Comparison of ENCODE assay signal across 20 cellular contexts in genomic region chr9:84519486-84519885, GRCh38.
DNase-seq lines count a peak whose midpoint lies in the region; ATAC-seq, FAIRE-seq and TF ChIP-seq lines count a peak whose summit lies in the region.
"Had no signal": no experiment of that assay in that cellular context is flagged by ENCODE, and none has a peak within 500 bp of the region (broad histone marks: within the 10 kb centered on the region; RNA-seq: fewer than 3 reads in every experiment).

No MANE protein-coding gene starts in this region.

- DNase-seq in LNCaP clone FGC (ENCODE audit: low read depth) (peak; percentile 3), NCI-H69 (lab: John Stamatoyannopoulos, UW) (peak; percentile 92), bronchial epithelial cell (ENCODE audit: low read depth) (peak; percentile 96), GOT3 (lab: John Stamatoyannopoulos, UW) (no peak), germinal center (ENCODE audit: low spot score) (no peak)
- DNase-seq: C1 segment of cervical spinal cord; Calu3; CD4-positive, alpha-beta memory T cell; COR-L47; DMS53; DMS79 treated with DMSO at 0.1 percent for 48 hours; GF-D8; HFFc6 had no signal

- H3K27me3 ChIP-seq in bronchial epithelial cell (ENCODE audit: control insufficient read depth, insufficient read depth, low read length): no peaks in the 10 kb centered on the region

- H3K4me3 ChIP-seq in LNCaP clone FGC (ENCODE audit: low read depth, low read length) (no peak overlapping the region), bronchial epithelial cell (ENCODE audit: low read depth, low read length) (no peak overlapping the region)
- H3K4me3 ChIP-seq: GM23338, HAP-1 had no signal

- ATAC-seq in esophagus mucosa: peak; percentile 87
- ATAC-seq in HG03439 (IDR thresholded peaks at IDR 0.05; ENCODE audit: unreplicated experiment): no peak
- ATAC-seq: GM23338 had no signal

- no peak for FAIRE-seq in bronchial epithelial cell (lab: Jason Lieb, UNC)
- FAIRE-seq: GM12891, GM18507, H54 had no signal

- no peaks in the 10 kb centered on the region for H3K36me3 ChIP-seq in bronchial epithelial cell (ENCODE audit: control insufficient read depth, insufficient read depth, low read length)
- H3K36me3 ChIP-seq: HAP-1 had no signal

- no peak for TF ChIP-seq CTCF in LNCaP clone FGC (IDR thresholded peaks at IDR 0.05; ENCODE audit: control insufficient read depth, extremely low read depth, insufficient read depth)
- no peak for TF ChIP-seq CTCF in bronchial epithelial cell (IDR thresholded peaks at IDR 0.05; ENCODE audit: insufficient read depth, low read length, severe bottlenecking)

Comparison
In these comparisons a context has a peak if more than half of its experiments do, and no peak if none do; other contexts are left out.
1. DNase-seq: peak in LNCaP clone FGC (single experiment), NCI-H69 (single experiment) and bronchial epithelial cell (single experiment); none in GOT3 (single experiment) and germinal center (single experiment).